In the genomic region with DNA sequence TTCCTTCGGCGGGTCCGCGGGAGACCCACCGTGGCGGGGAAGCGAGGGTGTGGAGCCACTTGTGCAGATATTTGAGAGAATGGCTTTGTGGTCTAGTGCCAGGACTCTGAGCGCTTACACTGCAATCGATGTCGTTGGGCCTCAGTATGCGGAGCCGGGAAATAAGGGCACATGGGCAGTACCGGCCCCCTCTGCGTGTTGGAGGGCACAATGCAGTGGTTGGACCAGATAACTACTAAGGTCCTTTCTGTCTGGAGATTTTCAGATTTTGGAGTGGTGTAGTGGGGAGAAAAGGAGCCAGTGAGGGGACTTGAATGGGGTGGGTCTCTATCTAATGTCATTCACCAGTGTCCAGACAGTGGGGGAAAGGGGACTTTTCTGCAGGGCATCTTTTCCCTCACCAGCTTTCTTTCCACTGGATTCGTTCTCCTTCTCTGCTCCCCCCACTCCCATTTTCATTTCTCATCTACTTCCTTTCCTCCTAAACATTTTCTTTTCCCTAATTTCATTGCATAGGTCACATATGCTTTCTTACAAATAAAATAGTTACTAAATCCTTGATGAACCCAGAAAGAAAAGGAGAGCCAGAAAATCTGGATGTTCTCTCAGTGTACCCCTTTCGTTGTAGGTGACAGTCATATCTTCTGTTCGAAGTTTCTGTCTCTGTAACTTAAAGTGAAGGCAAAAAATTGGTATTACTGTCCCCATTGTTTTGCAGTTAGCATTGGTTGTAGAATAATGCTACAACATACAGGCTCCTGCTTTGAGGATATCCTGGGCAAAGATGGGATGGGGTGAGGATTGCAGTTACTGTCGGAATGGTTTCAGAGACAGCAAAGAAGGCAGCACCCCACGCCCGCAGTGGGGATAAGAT, we compare ENCODE assay signal across 2 cellular contexts.
TF ChIP-seq lines count a peak whose summit lies in the region.

No MANE protein-coding gene starts in this region.

TF ChIP-seq in IMR-90, 13 proteins besides CTCF, POLR2A, EP300 and RAD21:
- peak; percentile 33; the same call in 1 of the 2 replicates for TF ChIP-seq CHD1 (IDR thresholded peaks at IDR 0.05; ENCODE audit: low read depth, low read length)
- no peak for TF ChIP-seq MXI1 (IDR thresholded peaks at IDR 0.05; ENCODE audit: borderline replicate concordance, low read depth, low read length)
- no peak for TF ChIP-seq SMC3 (IDR thresholded peaks at IDR 0.05; ENCODE audit: low read depth, low read length)

TF ChIP-seq in K562, 482 proteins besides CTCF, POLR2A, EP300 and RAD21 (continues in another document):
- TF ChIP-seq ZBTB9 (CRISPR knock-in tag; IDR thresholded peaks at IDR 0.05) (0 out of 2 replicates have a peak, but pooled peaks have one; percentile 12), SMARCE1 (IDR thresholded peaks at IDR 0.05) (0 out of 2 replicates have a peak, but pooled peaks have one; percentile 25), CBX2 (IDR thresholded peaks at IDR 0.05; ENCODE audit: insufficient read depth, low read length, poor library complexity, severe bottlenecking) (no peak), SP1 (CRISPR knock-in tag; IDR thresholded peaks at IDR 0.05) (peak; percentile 40; the same call in 1 of the 2 replicates), ZFPM2 (CRISPR knock-in tag; IDR thresholded peaks at IDR 0.05) (peak; percentile 54; the same call in 1 of the 2 replicates), RCOR1 (IDR thresholded peaks at IDR 0.05; ENCODE audit: borderline replicate concordance in 1 of 2, low read depth in 2 of 2, low read length in 2 of 2) (no peak), CREB3L1 (IDR thresholded peaks at IDR 0.05; ENCODE audit: borderline replicate concordance, low read depth) (no peak), NR2C2 (CRISPR knock-in tag; IDR thresholded peaks at IDR 0.05) (0 out of 2 replicates have a peak, but pooled peaks have one; percentile 49), NR2C2 (tag; IDR thresholded peaks at IDR 0.05) (no peak), CBX8 (IDR thresholded peaks at IDR 0.05; ENCODE audit: borderline replicate concordance, extremely low read depth, low read depth, low read length, poor library complexity, severe bottlenecking) (peak; percentile 97), TCFL5 (CRISPR knock-in tag; conservative IDR thresholded peaks at IDR 0.05) (no peak), HNRNPK (IDR thresholded peaks at IDR 0.05; ENCODE audit: low read depth, low read length, poor library complexity, severe bottlenecking) (peak; percentile 9), HCFC1 (IDR thresholded peaks at IDR 0.05; ENCODE audit: low read depth, low read length) (no peak), GABPB1 (CRISPR knock-in tag; IDR thresholded peaks at IDR 0.05) (0 out of 2 replicates have a peak, but pooled peaks have one; percentile 8), BHLHE40 (IDR thresholded peaks at IDR 0.05; ENCODE audit: low read length) (no peak), GABPA (tag; conservative IDR thresholded peaks at IDR 0.05; ENCODE audit: low read depth) (no peak), ZNF3 (CRISPR knock-in tag; IDR thresholded peaks at IDR 0.05) (no peak), HLTF (IDR thresholded peaks at IDR 0.05) (no peak), MCM5 (IDR thresholded peaks at IDR 0.05; ENCODE audit: low read depth) (no peak), ARID2 (IDR thresholded peaks at IDR 0.05) (0 out of 2 replicates have a peak, but pooled peaks have one; percentile 3), CBX3 (IDR thresholded peaks at IDR 0.05; ENCODE audit: borderline replicate concordance in 1 of 2, low read length in 2 of 2) (no peak), CCNT2 (IDR thresholded peaks at IDR 0.05; ENCODE audit: borderline replicate concordance, extremely low read depth, insufficient read length, low read depth, low read length) (peak; percentile 42), CBFA2T2 (conservative IDR thresholded peaks at IDR 0.05) (no peak), FOXK1 (CRISPR knock-in tag; IDR thresholded peaks at IDR 0.05; ENCODE audit: borderline replicate concordance) (peak; percentile 97; the same call in 1 of the 2 replicates), MEIS2 (IDR thresholded peaks at IDR 0.05; ENCODE audit: partially characterized antibody) (no peak), KDM5B (IDR thresholded peaks at IDR 0.05; ENCODE audit: insufficient replicate concordance, low read depth, low read length) (peak; percentile 22), STAG1 (CRISPR knock-in tag; IDR thresholded peaks at IDR 0.05; ENCODE audit: borderline replicate concordance) (0 out of 2 replicates have a peak, but pooled peaks have one; percentile 15), ZNF282 (CRISPR knock-in tag; IDR thresholded peaks at IDR 0.05) (0 out of 2 replicates have a peak, but pooled peaks have one; percentile 56), RNF2 (IDR thresholded peaks at IDR 0.05) (peak; percentile 28; the same call in 1 of the 2 replicates), RUNX1 (IDR thresholded peaks at IDR 0.05; ENCODE audit: low read depth) (no peak), MLLT1 (IDR thresholded peaks at IDR 0.05) (peak; percentile 20 to 75; a peak in 3 of 4 replicates), GTF2A2 (tag; IDR thresholded peaks at IDR 0.05) (no peak), ELF2 (CRISPR knock-in tag; IDR thresholded peaks at IDR 0.05) (0 out of 2 replicates have a peak, but pooled peaks have one; percentile 18), MED1 (CRISPR knock-in tag; IDR thresholded peaks at IDR 0.05; ENCODE audit: borderline replicate concordance) (0 out of 2 replicates have a peak, but pooled peaks have one; percentile 13), ATF3 (IDR thresholded peaks at IDR 0.05) (no peak), ATF3 (CRISPR knock-in tag; conservative IDR thresholded peaks at IDR 0.05) (0 out of 2 replicates have a peak, but pooled peaks have one; percentile 16)
- TF ChIP-seq, protein P1, sequence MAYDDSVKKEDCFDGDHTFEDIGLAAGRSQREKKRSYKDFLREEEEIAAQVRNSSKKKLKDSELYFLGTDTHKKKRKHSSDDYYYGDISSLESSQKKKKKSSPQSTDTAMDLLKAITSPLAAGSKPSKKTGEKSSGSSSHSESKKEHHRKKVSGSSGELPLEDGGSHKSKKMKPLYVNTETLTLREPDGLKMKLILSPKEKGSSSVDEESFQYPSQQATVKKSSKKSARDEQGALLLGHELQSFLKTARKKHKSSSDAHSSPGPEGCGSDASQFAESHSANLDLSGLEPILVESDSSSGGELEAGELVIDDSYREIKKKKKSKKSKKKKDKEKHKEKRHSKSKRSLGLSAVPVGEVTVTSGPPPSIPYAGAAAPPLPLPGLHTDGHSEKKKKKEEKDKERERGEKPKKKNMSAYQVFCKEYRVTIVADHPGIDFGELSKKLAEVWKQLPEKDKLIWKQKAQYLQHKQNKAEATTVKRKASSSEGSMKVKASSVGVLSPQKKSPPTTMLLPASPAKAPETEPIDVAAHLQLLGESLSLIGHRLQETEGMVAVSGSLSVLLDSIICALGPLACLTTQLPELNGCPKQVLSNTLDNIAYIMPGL (CRISPR knock-in tag; IDR thresholded peaks at IDR 0.05): 0 out of 2 replicates have a peak, but pooled peaks have one; percentile 62
- TF ChIP-seq, protein P2, sequence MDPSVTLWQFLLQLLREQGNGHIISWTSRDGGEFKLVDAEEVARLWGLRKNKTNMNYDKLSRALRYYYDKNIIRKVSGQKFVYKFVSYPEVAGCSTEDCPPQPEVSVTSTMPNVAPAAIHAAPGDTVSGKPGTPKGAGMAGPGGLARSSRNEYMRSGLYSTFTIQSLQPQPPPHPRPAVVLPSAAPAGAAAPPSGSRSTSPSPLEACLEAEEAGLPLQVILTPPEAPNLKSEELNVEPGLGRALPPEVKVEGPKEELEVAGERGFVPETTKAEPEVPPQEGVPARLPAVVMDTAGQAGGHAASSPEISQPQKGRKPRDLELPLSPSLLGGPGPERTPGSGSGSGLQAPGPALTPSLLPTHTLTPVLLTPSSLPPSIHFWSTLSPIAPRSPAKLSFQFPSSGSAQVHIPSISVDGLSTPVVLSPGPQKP (CRISPR knock-in tag; IDR thresholded peaks at IDR 0.05): no peak
- TF ChIP-seq, protein P3, sequence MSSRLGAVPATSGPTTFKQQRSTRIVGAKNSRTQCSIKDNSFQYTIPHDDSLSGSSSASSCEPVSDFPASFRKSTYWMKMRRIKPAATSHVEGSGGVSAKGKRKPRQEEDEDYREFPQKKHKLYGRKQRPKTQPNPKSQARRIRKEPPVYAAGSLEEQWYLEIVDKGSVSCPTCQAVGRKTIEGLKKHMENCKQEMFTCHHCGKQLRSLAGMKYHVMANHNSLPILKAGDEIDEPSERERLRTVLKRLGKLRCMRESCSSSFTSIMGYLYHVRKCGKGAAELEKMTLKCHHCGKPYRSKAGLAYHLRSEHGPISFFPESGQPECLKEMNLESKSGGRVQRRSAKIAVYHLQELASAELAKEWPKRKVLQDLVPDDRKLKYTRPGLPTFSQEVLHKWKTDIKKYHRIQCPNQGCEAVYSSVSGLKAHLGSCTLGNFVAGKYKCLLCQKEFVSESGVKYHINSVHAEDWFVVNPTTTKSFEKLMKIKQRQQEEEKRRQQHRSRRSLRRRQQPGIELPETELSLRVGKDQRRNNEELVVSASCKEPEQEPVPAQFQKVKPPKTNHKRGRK (tag; IDR thresholded peaks at IDR 0.05): peak; percentile 73
- TF ChIP-seq, protein P4, sequence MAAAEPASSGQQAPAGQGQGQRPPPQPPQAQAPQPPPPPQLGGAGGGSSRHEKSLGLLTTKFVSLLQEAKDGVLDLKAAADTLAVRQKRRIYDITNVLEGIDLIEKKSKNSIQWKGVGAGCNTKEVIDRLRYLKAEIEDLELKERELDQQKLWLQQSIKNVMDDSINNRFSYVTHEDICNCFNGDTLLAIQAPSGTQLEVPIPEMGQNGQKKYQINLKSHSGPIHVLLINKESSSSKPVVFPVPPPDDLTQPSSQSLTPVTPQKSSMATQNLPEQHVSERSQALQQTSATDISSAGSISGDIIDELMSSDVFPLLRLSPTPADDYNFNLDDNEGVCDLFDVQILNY (CRISPR knock-in tag; IDR thresholded peaks at IDR 0.05): 0 out of 2 replicates have a peak, but pooled peaks have one; percentile 73
- TF ChIP-seq, protein P5, sequence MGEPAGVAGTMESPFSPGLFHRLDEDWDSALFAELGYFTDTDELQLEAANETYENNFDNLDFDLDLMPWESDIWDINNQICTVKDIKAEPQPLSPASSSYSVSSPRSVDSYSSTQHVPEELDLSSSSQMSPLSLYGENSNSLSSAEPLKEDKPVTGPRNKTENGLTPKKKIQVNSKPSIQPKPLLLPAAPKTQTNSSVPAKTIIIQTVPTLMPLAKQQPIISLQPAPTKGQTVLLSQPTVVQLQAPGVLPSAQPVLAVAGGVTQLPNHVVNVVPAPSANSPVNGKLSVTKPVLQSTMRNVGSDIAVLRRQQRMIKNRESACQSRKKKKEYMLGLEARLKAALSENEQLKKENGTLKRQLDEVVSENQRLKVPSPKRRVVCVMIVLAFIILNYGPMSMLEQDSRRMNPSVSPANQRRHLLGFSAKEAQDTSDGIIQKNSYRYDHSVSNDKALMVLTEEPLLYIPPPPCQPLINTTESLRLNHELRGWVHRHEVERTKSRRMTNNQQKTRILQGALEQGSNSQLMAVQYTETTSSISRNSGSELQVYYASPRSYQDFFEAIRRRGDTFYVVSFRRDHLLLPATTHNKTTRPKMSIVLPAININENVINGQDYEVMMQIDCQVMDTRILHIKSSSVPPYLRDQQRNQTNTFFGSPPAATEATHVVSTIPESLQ (CRISPR knock-in tag; IDR thresholded peaks at IDR 0.05): no peak
